Comparison of ENCODE assay signal across 34 cellular contexts in the genomic region with DNA sequence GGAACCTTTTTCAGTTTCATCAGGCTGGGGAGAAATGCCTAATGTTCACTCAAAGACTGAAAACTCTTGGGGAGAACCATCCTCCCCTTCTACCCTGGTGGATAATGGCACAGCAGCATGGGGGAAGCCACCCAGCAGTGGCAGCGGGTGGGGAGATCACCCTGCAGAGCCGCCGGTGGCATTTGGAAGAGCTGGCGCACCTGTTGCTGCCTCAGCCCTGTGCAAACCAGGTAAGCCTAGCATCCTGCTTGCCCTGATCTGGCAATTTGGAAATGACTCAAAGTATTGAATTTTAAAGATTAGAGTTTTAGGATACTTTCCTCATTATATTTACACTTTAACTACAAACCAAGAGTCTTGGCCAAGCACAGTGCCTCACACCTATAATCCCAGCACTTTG.
"Had no signal": no experiment of that assay in that cellular context is flagged by ENCODE, and none has a peak within 500 bp of the region (broad histone marks: within the 10 kb centered on the region; RNA-seq: fewer than 3 reads in every experiment).

No MANE protein-coding gene starts in this region.

- H3K27me3 ChIP-seq: ascending aorta, breast epithelium, cardiac muscle cell, colonic mucosa, esophagus muscularis mucosa, foreskin keratinocyte, gastrocnemius medialis, heart left ventricle had no signal

- H3K4me3 Mint-ChIP-seq: activated CD8-positive, alpha-beta memory T cell treated with anti-CD3 and anti-CD28 coated beads, Interleukin-2, amount 10 ng/mL, durations not matched to agents 7 days and 5 days; activated naive CD8-positive, alpha-beta T cell treated with anti-CD3 and anti-CD28 coated beads, Interleukin-2, amount 10 ng/mL, durations not matched to agents 7 days and 5 days; activated T-helper 17 cell treated with anti-CD3 and anti-CD28 coated beads, Interleukin-2, amount 50 U/mL, for 72 hours; brain; effector memory CD8-positive, alpha-beta T cell; T-helper 17 cell; T-helper 2 cell treated with Interferon-gamma antibody and Interleukin-4, amounts not matched to agents 5 μg/mL and 100 μg/mL, for 36 hours had no signal

- H3K27ac ChIP-seq: ascending aorta, breast epithelium, cardiac muscle cell, colonic mucosa, esophagus muscularis mucosa, foreskin keratinocyte, heart left ventricle had no signal

- H3K4me1 ChIP-seq: ascending aorta, breast epithelium, colonic mucosa, foreskin keratinocyte had no signal

- H3K27me3 Mint-ChIP-seq: activated CD8-positive, alpha-beta memory T cell treated with anti-CD3 and anti-CD28 coated beads, Interleukin-2, amount 10 ng/mL, durations not matched to agents 7 days and 5 days; activated naive CD8-positive, alpha-beta T cell treated with anti-CD3 and anti-CD28 coated beads, Interleukin-2, amount 10 ng/mL, durations not matched to agents 7 days and 5 days; activated T-helper 17 cell treated with anti-CD3 and anti-CD28 coated beads, Interleukin-2, amount 50 U/mL, for 72 hours; brain; effector memory CD8-positive, alpha-beta T cell; T-helper 17 cell had no signal

- H3K36me3 ChIP-seq: breast epithelium, colonic mucosa had no signal

- H3K4me1 Mint-ChIP-seq: activated T-helper 17 cell treated with anti-CD3 and anti-CD28 coated beads, Interleukin-2, amount 50 U/mL, for 72 hours had no signal

- H3K27ac Mint-ChIP-seq: activated CD8-positive, alpha-beta memory T cell treated with anti-CD3 and anti-CD28 coated beads, Interleukin-2, amount 10 ng/mL, durations not matched to agents 7 days and 5 days; activated naive CD8-positive, alpha-beta T cell treated with anti-CD3 and anti-CD28 coated beads, Interleukin-2, amount 10 ng/mL, durations not matched to agents 7 days and 5 days; activated T-helper 17 cell treated with anti-CD3 and anti-CD28 coated beads, Interleukin-2, amount 50 U/mL, for 72 hours; brain; T-helper 2 cell treated with Interferon-gamma antibody and Interleukin-4, amounts not matched to agents 5 μg/mL and 100 μg/mL, for 36 hours had no signal

- DNase-seq: activated CD4-positive, alpha-beta T cell treated with anti-CD3 and anti-CD28 coated beads for 4 hours; activated CD4-positive, alpha-beta T cell treated with anti-CD3 and anti-CD28 coated beads, Interleukin-2, amount 50 U/mL, for 1 hour; activated CD4-positive, alpha-beta T cell treated with anti-CD3 and anti-CD28 coated beads, Interleukin-2, amount 50 U/mL, for 48 hours; activated CD4-positive, CD25-positive, alpha-beta regulatory T cell; activated CD4-positive, CD25-positive, alpha-beta regulatory T cell treated with anti-CD3 and anti-CD28 coated beads, Interleukin-2, amount 50 U/mL, for 72 hours; activated CD8-positive, alpha-beta memory T cell treated with anti-CD3 and anti-CD28 coated beads, Interleukin-2, amount 10 ng/mL, durations not matched to agents 7 days and 5 days; activated CD8-positive, alpha-beta memory T cell treated with anti-CD3 and anti-CD28 coated beads, Interleukin-2, amount 50 U/mL, for 4 hours; activated effector memory CD4-positive, alpha-beta T cell treated with Interleukin-2 at 50 U/mL for 16 hours; activated gamma-delta T cell treated with Interleukin-2 at 50 U/mL for 16 hours; activated naive CD4-positive, alpha-beta T cell treated with anti-CD3 and anti-CD28 coated beads, Interleukin-2, amount 50 U/mL, for 16 hours; activated naive CD4-positive, alpha-beta T cell treated with Interleukin-2 at 50 U/mL for 16 hours; activated naive CD8-positive, alpha-beta T cell treated with anti-CD3 and anti-CD28 coated beads, Interleukin-2, amount 10 ng/mL, durations not matched to agents 7 days and 5 days; activated T-cell treated with anti-CD3 and anti-CD28 coated beads, Interleukin-2, amount 50 U/mL, for 1 hour; central memory CD4-positive, alpha-beta T cell; cerebellar nuclear complex; colonic mucosa; dermis blood vessel endothelial cell; effector CD4-positive, alpha-beta T cell; effector memory CD8-positive, alpha-beta T cell; erythroblast; foreskin keratinocyte; gastrocnemius medialis; glutamatergic neuron; heart left ventricle; T-helper 1 cell; T-helper 17 cell; T1000 had no signal

- H3K9me3 Mint-ChIP-seq: activated naive CD8-positive, alpha-beta T cell treated with anti-CD3 and anti-CD28 coated beads, Interleukin-2, amount 10 ng/mL, durations not matched to agents 7 days and 5 days; activated T-helper 17 cell treated with anti-CD3 and anti-CD28 coated beads, Interleukin-2, amount 50 U/mL, for 72 hours; brain; effector memory CD8-positive, alpha-beta T cell; T-helper 2 cell treated with Interferon-gamma antibody and Interleukin-4, amounts not matched to agents 5 μg/mL and 100 μg/mL, for 36 hours had no signal

- ATAC-seq: activated CD8-positive, alpha-beta memory T cell treated with anti-CD3 and anti-CD28 coated beads, Interleukin-2, amount 10 ng/mL, durations not matched to agents 7 days and 5 days; activated T-helper 17 cell treated with anti-CD3 and anti-CD28 coated beads, Interleukin-2, amount 50 U/mL, for 72 hours; effector memory CD8-positive, alpha-beta T cell; foreskin keratinocyte; gastrocnemius medialis; heart left ventricle; T-helper 17 cell had no signal

- H3K4me3 ChIP-seq: ascending aorta, breast epithelium, cardiac muscle cell, colonic mucosa, esophagus muscularis mucosa, gastrocnemius medialis, heart left ventricle had no signal

- H3K9me3 ChIP-seq: ascending aorta, breast epithelium, colonic mucosa, esophagus muscularis mucosa, gastrocnemius medialis, heart left ventricle had no signal
